Comparison of ENCODE assay signal across 15 cellular contexts in the genomic region with DNA sequence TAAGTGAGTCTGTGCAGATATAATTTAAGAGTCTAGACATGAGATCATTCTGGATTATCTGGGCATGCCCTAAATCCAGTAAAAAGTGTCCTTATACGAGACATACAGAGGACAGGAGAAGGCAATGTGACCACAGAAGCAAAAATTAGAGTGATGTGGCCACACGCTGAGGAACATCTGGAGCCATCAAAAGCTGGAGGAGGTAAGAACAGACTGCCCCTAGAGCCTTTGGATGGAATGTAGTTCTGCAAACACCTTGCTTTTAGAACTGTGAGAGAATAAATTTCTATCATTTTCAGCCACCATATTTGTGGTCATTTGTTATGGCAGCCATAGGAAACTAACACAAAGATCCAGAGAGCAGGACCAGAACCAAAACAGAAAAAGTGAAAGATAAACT.
"Had no signal": no experiment of that assay in that cellular context is flagged by ENCODE, and none has a peak within 500 bp of the region (broad histone marks: within the 10 kb centered on the region; RNA-seq: fewer than 3 reads in every experiment).

No MANE protein-coding gene starts in this region.

- H3K9me3 ChIP-seq: psoas muscle, thyroid gland, vagina had no signal

- H3K27ac ChIP-seq: psoas muscle, vagina, VCaP had no signal

- H3K4me1 ChIP-seq: psoas muscle had no signal

- H3K36me3 ChIP-seq: thyroid gland, vagina had no signal

- H3K4me3 ChIP-seq: psoas muscle, thyroid gland, vagina had no signal

- H3K27me3 ChIP-seq: thyroid gland, vagina had no signal

- DNase-seq: activated CD4-positive, alpha-beta T cell treated with anti-CD3 and anti-CD28 coated beads for 1 hour; activated CD4-positive, alpha-beta T cell treated with anti-CD3 and anti-CD28 coated beads, Interleukin-2, amount 50 U/mL, for 4 hours; activated naive CD4-positive, alpha-beta T cell treated with anti-CD3 and anti-CD28 coated beads for 36 hours; activated naive CD8-positive, alpha-beta T cell treated with anti-CD3 and anti-CD28 coated beads, Interleukin-2, amount 50 U/mL, for 24 hours; activated T-cell treated with anti-CD3 and anti-CD28 coated beads, Interleukin-2, amount 50 U/mL, for 1 hour; glutamatergic neuron; immature natural killer cell; midbrain; psoas muscle; stimulated activated CD4-positive, alpha-beta T cell treated with anti-CD3 and anti-CD28 coated beads, Interleukin-12 subunit alpha, Interleukin-12 subunit beta, amount 100 ng/mL, for 4 hours; stimulated activated CD4-positive, alpha-beta T cell treated with anti-CD3 and anti-CD28 coated beads, Interleukin-2, amount 100 ng/mL, for 24 hours; T-helper 1 cell; thyroid gland had no signal
